In the genomic region with DNA sequence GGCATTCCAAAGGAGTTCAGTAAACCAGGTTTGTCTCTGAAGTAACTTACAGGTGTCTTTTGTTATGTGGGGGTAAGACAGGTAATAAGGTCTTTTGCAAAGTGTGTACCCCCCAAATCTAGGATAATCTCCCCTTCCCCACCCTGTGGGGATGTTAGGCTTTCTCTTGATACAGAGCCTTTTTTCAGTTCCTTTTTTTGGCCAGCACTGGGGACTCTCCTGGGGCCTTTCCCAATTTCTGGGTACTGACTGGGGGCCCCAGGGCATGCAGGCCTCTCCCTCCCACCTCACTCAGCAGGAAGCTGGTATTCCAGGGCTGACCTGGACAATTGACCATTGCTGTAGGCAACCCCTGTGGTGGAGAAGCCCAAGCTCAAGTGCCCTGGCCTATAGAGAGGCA, we compare ENCODE assay signal across 33 cellular contexts.
"Had no signal": no experiment of that assay in that cellular context is flagged by ENCODE, and none has a peak within 500 bp of the region (broad histone marks: within the 10 kb centered on the region; RNA-seq: fewer than 3 reads in every experiment).

No MANE protein-coding gene starts in this region.

- H3K4me1 ChIP-seq: adrenal gland, body of pancreas, breast epithelium had no signal

- H3K27me3 Mint-ChIP-seq: activated CD4-positive, alpha-beta T cell treated with anti-CD3 and anti-CD28 coated beads, Interleukin-2, amount 10 ng/mL, durations not matched to agents 7 days and 5 days had no signal

- DNase-seq: activated B cell treated with CpG ODN at 0.5 μM for 24 hours; activated CD4-positive, alpha-beta memory T cell treated with anti-CD3 and anti-CD28 coated beads for 36 hours; activated CD4-positive, alpha-beta T cell treated with anti-CD3 and anti-CD28 coated beads for 4 hours; activated CD4-positive, alpha-beta T cell treated with anti-CD3 and anti-CD28 coated beads, Interleukin-2, amount 10 ng/mL, durations not matched to agents 7 days and 5 days; activated CD4-positive, CD25-positive, alpha-beta regulatory T cell treated with anti-CD3 and anti-CD28 coated beads, Interleukin-2, amount 50 U/mL, for 72 hours; activated CD8-positive, alpha-beta memory T cell treated with anti-CD3 and anti-CD28 coated beads, Interleukin-2, amount 50 U/mL, for 4 hours; activated CD8-positive, alpha-beta T cell treated with anti-CD3 and anti-CD28 coated beads for 36 hours; activated effector memory CD4-positive, alpha-beta T cell treated with anti-CD3 and anti-CD28 coated beads, Interleukin-2, amount 50 U/mL, for 16 hours; activated gamma-delta T cell treated with Interleukin-2 at 50 U/mL for 16 hours; activated naive CD4-positive, alpha-beta T cell; activated naive CD4-positive, alpha-beta T cell treated with anti-CD3 and anti-CD28 coated beads for 36 hours; activated naive CD4-positive, alpha-beta T cell treated with anti-CD3 and anti-CD28 coated beads, Interleukin-2, amount 50 U/mL, for 16 hours; activated naive CD8-positive, alpha-beta T cell treated with anti-CD3 and anti-CD28 coated beads for 36 hours; activated T-cell treated with anti-CD3 and anti-CD28 coated beads for 4 hours; activated T-cell treated with anti-CD3 and anti-CD28 coated beads, Interleukin-2, amount 50 U/mL, for 1 hour; activated T-cell treated with anti-CD3 and anti-CD28 coated beads, Interleukin-2, amount 50 U/mL, for 4 hours; activated T-cell treated with anti-CD3 and anti-CD28 coated beads, Interleukin-2, amount 50 U/mL, for 72 hours; adrenal gland; amniotic stem cell; aorta; body of pancreas; brain microvascular endothelial cell; cerebellar nuclear complex; T-helper 1 cell; T-helper 2 cell; T-helper 9 cell had no signal

- H3K4me1 Mint-ChIP-seq: activated B cell treated with CpG ODN at 0.5 μM for 24 hours; activated CD4-positive, alpha-beta T cell treated with anti-CD3 and anti-CD28 coated beads, Interleukin-2, amount 10 ng/mL, durations not matched to agents 7 days and 5 days; activated naive CD8-positive, alpha-beta T cell treated with anti-CD3 and anti-CD28 coated beads for 36 hours; activated T-helper 17 cell treated with anti-CD3 and anti-CD28 coated beads, Interleukin-2, amount 50 U/mL, for 72 hours; central memory CD8-positive, alpha-beta T cell had no signal

- H3K36me3 Mint-ChIP-seq: activated CD4-positive, alpha-beta memory T cell treated with anti-CD3 and anti-CD28 coated beads for 36 hours; activated naive CD8-positive, alpha-beta T cell treated with anti-CD3 and anti-CD28 coated beads for 36 hours had no signal

- H3K4me3 Mint-ChIP-seq: activated B cell treated with CpG ODN at 0.5 μM for 24 hours; activated CD4-positive, alpha-beta memory T cell treated with anti-CD3 and anti-CD28 coated beads for 36 hours; activated CD4-positive, alpha-beta T cell treated with anti-CD3 and anti-CD28 coated beads, Interleukin-2, amount 10 ng/mL, durations not matched to agents 7 days and 5 days; activated CD8-positive, alpha-beta T cell treated with anti-CD3 and anti-CD28 coated beads for 36 hours; activated naive CD4-positive, alpha-beta T cell treated with anti-CD3 and anti-CD28 coated beads for 36 hours; activated naive CD8-positive, alpha-beta T cell treated with anti-CD3 and anti-CD28 coated beads for 36 hours; activated T-cell treated with anti-CD3 and anti-CD28 coated beads, Interleukin-2, amount 50 U/mL, for 4 hours; activated T-cell treated with anti-CD3 and anti-CD28 coated beads, Interleukin-2, amount 50 U/mL, for 72 hours; activated T-helper 1 cell treated with anti-CD3 and anti-CD28 coated beads, Interleukin-12 subunit alpha, Interleukin-12 subunit beta, Interleukin-2, Interleukin-4 antibody, amounts not matched to agents 30 ng/mL and 10 ng/mL and 1 ng/mL, durations not matched to agents 14 hours and 24 hours and 36 hours; activated T-helper 17 cell treated with anti-CD3 and anti-CD28 coated beads, Interleukin-2, amount 50 U/mL, for 72 hours; central memory CD8-positive, alpha-beta T cell; T-helper 1 cell treated with Interleukin-12 subunit alpha and Interleukin-12 subunit beta and Interleukin-4 antibody, amounts not matched to agents 30 μg/mL and 1 μg/mL, for 36 hours; T-helper 2 cell treated with Interferon-gamma antibody and Interleukin-4, amounts not matched to agents 5 μg/mL and 100 μg/mL, for 36 hours had no signal

- H3K27ac Mint-ChIP-seq: activated B cell treated with CpG ODN at 0.5 μM for 24 hours; activated CD4-positive, alpha-beta memory T cell treated with anti-CD3 and anti-CD28 coated beads for 36 hours; activated CD4-positive, alpha-beta T cell treated with anti-CD3 and anti-CD28 coated beads, Interleukin-2, amount 10 ng/mL, durations not matched to agents 7 days and 5 days; activated CD8-positive, alpha-beta T cell treated with anti-CD3 and anti-CD28 coated beads for 36 hours; activated naive CD4-positive, alpha-beta T cell treated with anti-CD3 and anti-CD28 coated beads for 36 hours; activated naive CD4-positive, alpha-beta T cell treated with anti-CD3 and anti-CD28 coated beads, Interleukin-2, amount 50 U/mL, for 72 hours; activated naive CD8-positive, alpha-beta T cell treated with anti-CD3 and anti-CD28 coated beads for 36 hours; activated T-cell treated with anti-CD3 and anti-CD28 coated beads, Interleukin-2, amount 50 U/mL, for 72 hours; activated T-helper 1 cell treated with anti-CD3 and anti-CD28 coated beads, Interleukin-12 subunit alpha, Interleukin-12 subunit beta, Interleukin-2, Interleukin-4 antibody, amounts not matched to agents 30 ng/mL and 10 ng/mL and 1 ng/mL, durations not matched to agents 14 hours and 24 hours and 36 hours; activated T-helper 17 cell treated with anti-CD3 and anti-CD28 coated beads, Interleukin-2, amount 50 U/mL, for 72 hours; T-helper 1 cell treated with Interleukin-12 subunit alpha and Interleukin-12 subunit beta and Interleukin-4 antibody, amounts not matched to agents 30 μg/mL and 1 μg/mL, for 36 hours; T-helper 2 cell treated with Interferon-gamma antibody and Interleukin-4, amounts not matched to agents 5 μg/mL and 100 μg/mL, for 36 hours had no signal

- H3K9me3 Mint-ChIP-seq: activated B cell treated with CpG ODN at 0.5 μM for 24 hours; activated CD4-positive, alpha-beta memory T cell treated with anti-CD3 and anti-CD28 coated beads for 36 hours; activated CD4-positive, alpha-beta T cell treated with anti-CD3 and anti-CD28 coated beads, Interleukin-2, amount 10 ng/mL, durations not matched to agents 7 days and 5 days; activated CD8-positive, alpha-beta T cell treated with anti-CD3 and anti-CD28 coated beads for 36 hours; activated naive CD4-positive, alpha-beta T cell treated with anti-CD3 and anti-CD28 coated beads for 36 hours; activated naive CD8-positive, alpha-beta T cell treated with anti-CD3 and anti-CD28 coated beads for 36 hours; activated T-cell treated with anti-CD3 and anti-CD28 coated beads, Interleukin-2, amount 50 U/mL, for 4 hours; activated T-cell treated with anti-CD3 and anti-CD28 coated beads, Interleukin-2, amount 50 U/mL, for 72 hours; activated T-helper 1 cell treated with anti-CD3 and anti-CD28 coated beads, Interleukin-12 subunit alpha, Interleukin-12 subunit beta, Interleukin-2, Interleukin-4 antibody, amounts not matched to agents 30 ng/mL and 10 ng/mL and 1 ng/mL, durations not matched to agents 14 hours and 24 hours and 36 hours; activated T-helper 17 cell treated with anti-CD3 and anti-CD28 coated beads, Interleukin-2, amount 50 U/mL, for 72 hours; T-helper 1 cell treated with Interleukin-12 subunit alpha and Interleukin-12 subunit beta and Interleukin-4 antibody, amounts not matched to agents 30 μg/mL and 1 μg/mL, for 36 hours; T-helper 2 cell treated with Interferon-gamma antibody and Interleukin-4, amounts not matched to agents 5 μg/mL and 100 μg/mL, for 36 hours had no signal

- H3K27ac ChIP-seq: adrenal gland, body of pancreas, brain microvascular endothelial cell, breast epithelium had no signal

- H3K27me3 ChIP-seq: body of pancreas, brain microvascular endothelial cell, breast epithelium had no signal

- H3K36me3 ChIP-seq: adrenal gland, brain microvascular endothelial cell, breast epithelium had no signal

- H3K4me3 ChIP-seq: adrenal gland, body of pancreas, breast epithelium had no signal

- H3K9me3 ChIP-seq: adrenal gland, body of pancreas, breast epithelium had no signal
